ENCODE assay signal across 39 cellular contexts in genomic region chr5:150015415-150015814, GRCh38.
"Had no signal": no experiment of that assay in that cellular context is flagged by ENCODE, and none has a peak within 500 bp of the region (broad histone marks: within the 10 kb centered on the region; RNA-seq: fewer than 3 reads in every experiment).

No MANE protein-coding gene starts in this region.

- H3K27ac ChIP-seq: adrenal gland, ascending aorta, body of pancreas, brain microvascular endothelial cell, breast epithelium, cardiac muscle cell had no signal

- FAIRE-seq: astrocyte had no signal

- H3K9me3 Mint-ChIP-seq: activated naive CD4-positive, alpha-beta T cell treated with anti-CD3 and anti-CD28 coated beads for 36 hours; activated naive CD4-positive, alpha-beta T cell treated with anti-CD3 and anti-CD28 coated beads, Interleukin-2, amount 50 U/mL, for 24 hours; activated T-cell treated with anti-CD3 and anti-CD28 coated beads, Interleukin-2, amount 50 U/mL, for 4 hours; activated T-cell treated with anti-CD3 and anti-CD28 coated beads, Interleukin-2, amount 50 U/mL, for 72 hours; activated T-helper 17 cell treated with anti-CD3 and anti-CD28 coated beads, Interleukin-2, amount 50 U/mL, for 72 hours; central memory CD8-positive, alpha-beta T cell had no signal

- H3K27ac Mint-ChIP-seq: activated naive CD4-positive, alpha-beta T cell treated with anti-CD3 and anti-CD28 coated beads for 36 hours; activated naive CD4-positive, alpha-beta T cell treated with anti-CD3 and anti-CD28 coated beads, Interleukin-2, amount 10 ng/mL, durations not matched to agents 7 days and 5 days; activated naive CD4-positive, alpha-beta T cell treated with anti-CD3 and anti-CD28 coated beads, Interleukin-2, amount 50 U/mL, for 24 hours; activated naive CD8-positive, alpha-beta T cell; activated naive CD8-positive, alpha-beta T cell treated with anti-CD3 and anti-CD28 coated beads for 36 hours; activated naive CD8-positive, alpha-beta T cell treated with anti-CD3 and anti-CD28 coated beads, Interleukin-2, amount 10 ng/mL, durations not matched to agents 7 days and 5 days; activated naive CD8-positive, alpha-beta T cell treated with anti-CD3 and anti-CD28 coated beads, Interleukin-2, amount 50 U/mL, for 24 hours; activated T-cell treated with anti-CD3 and anti-CD28 coated beads, Interleukin-2, amount 50 U/mL, for 24 hours; activated T-cell treated with anti-CD3 and anti-CD28 coated beads, Interleukin-2, amount 50 U/mL, for 72 hours; activated T-helper 1 cell treated with anti-CD3 and anti-CD28 coated beads, Interleukin-12 subunit alpha, Interleukin-12 subunit beta, Interleukin-2, Interleukin-4 antibody, amounts not matched to agents 30 ng/mL and 10 ng/mL and 1 ng/mL, durations not matched to agents 14 hours and 24 hours and 36 hours; activated T-helper 17 cell treated with anti-CD3 and anti-CD28 coated beads, Interleukin-2, amount 50 U/mL, for 72 hours; activated T-helper 2 cell treated with anti-CD3 and anti-CD28 coated beads, Interferon-gamma antibody, Interleukin-2, Interleukin-4, amounts not matched to agents 10 μg/mL and 5 μg/mL and 100 μg/mL, durations not matched to agents 14 hours and 24 hours and 36 hours; brain had no signal

- ATAC-seq: activated naive CD4-positive, alpha-beta T cell treated with anti-CD3 and anti-CD28 coated beads, Interleukin-2, amount 50 U/mL, for 72 hours; activated naive CD8-positive, alpha-beta T cell treated with anti-CD3 and anti-CD28 coated beads, Interleukin-2, amount 50 U/mL, for 24 hours; activated T-cell treated with anti-CD3 and anti-CD28 coated beads, Interleukin-2, amount 50 U/mL, for 4 hours; activated T-cell treated with anti-CD3 and anti-CD28 coated beads, Interleukin-2, amount 50 U/mL, for 72 hours; activated T-helper 17 cell treated with anti-CD3 and anti-CD28 coated beads, Interleukin-2, amount 50 U/mL, for 72 hours; body of pancreas had no signal

- H3K9me3 ChIP-seq: adrenal gland, body of pancreas, breast epithelium had no signal

- DNase-seq: activated effector memory CD4-positive, alpha-beta T cell treated with anti-CD3 and anti-CD28 coated beads, Interleukin-2, amount 50 U/mL, for 16 hours; activated effector memory CD4-positive, alpha-beta T cell treated with Interleukin-2 at 50 U/mL for 16 hours; activated gamma-delta T cell; activated gamma-delta T cell treated with Interleukin-2 at 50 U/mL for 16 hours; activated naive CD4-positive, alpha-beta T cell; activated naive CD4-positive, alpha-beta T cell treated with anti-CD3 and anti-CD28 coated beads for 36 hours; activated naive CD4-positive, alpha-beta T cell treated with anti-CD3 and anti-CD28 coated beads, Interleukin-2, amount 10 ng/mL, durations not matched to agents 7 days and 5 days; activated naive CD4-positive, alpha-beta T cell treated with anti-CD3 and anti-CD28 coated beads, Interleukin-2, amount 50 U/mL, for 16 hours; activated naive CD4-positive, alpha-beta T cell treated with Interleukin-2 at 50 U/mL for 16 hours; activated naive CD8-positive, alpha-beta T cell treated with anti-CD3 and anti-CD28 coated beads for 36 hours; activated naive CD8-positive, alpha-beta T cell treated with anti-CD3 and anti-CD28 coated beads, Interleukin-2, amount 10 ng/mL, durations not matched to agents 7 days and 5 days; activated naive CD8-positive, alpha-beta T cell treated with anti-CD3 and anti-CD28 coated beads, Interleukin-2, amount 50 U/mL, for 24 hours; activated T-cell treated with anti-CD3 and anti-CD28 coated beads, Interleukin-2, amount 50 U/mL, for 1 hour; activated T-cell treated with anti-CD3 and anti-CD28 coated beads, Interleukin-2, amount 50 U/mL, for 24 hours; activated T-cell treated with anti-CD3 and anti-CD28 coated beads, Interleukin-2, amount 50 U/mL, for 4 hours; activated T-cell treated with anti-CD3 and anti-CD28 coated beads, Interleukin-2, amount 50 U/mL, for 48 hours; activated T-cell treated with anti-CD3 and anti-CD28 coated beads, Interleukin-2, amount 50 U/mL, for 72 hours; adrenal gland; amniotic stem cell; amygdala; anterior cingulate cortex; aorta; body of pancreas; brain microvascular endothelial cell; caudate nucleus; central memory CD4-positive, alpha-beta T cell; cerebellar nuclear complex had no signal

- H3K27me3 Mint-ChIP-seq: activated naive CD4-positive, alpha-beta T cell treated with anti-CD3 and anti-CD28 coated beads, Interleukin-2, amount 10 ng/mL, durations not matched to agents 7 days and 5 days; activated naive CD4-positive, alpha-beta T cell treated with anti-CD3 and anti-CD28 coated beads, Interleukin-2, amount 50 U/mL, for 24 hours; activated naive CD8-positive, alpha-beta T cell; activated naive CD8-positive, alpha-beta T cell treated with anti-CD3 and anti-CD28 coated beads for 36 hours; activated naive CD8-positive, alpha-beta T cell treated with anti-CD3 and anti-CD28 coated beads, Interleukin-2, amount 10 ng/mL, durations not matched to agents 7 days and 5 days; activated naive CD8-positive, alpha-beta T cell treated with anti-CD3 and anti-CD28 coated beads, Interleukin-2, amount 50 U/mL, for 24 hours; activated T-cell treated with anti-CD3 and anti-CD28 coated beads, Interleukin-2, amount 50 U/mL, for 24 hours; activated T-helper 17 cell treated with anti-CD3 and anti-CD28 coated beads, Interleukin-2, amount 50 U/mL, for 72 hours; brain; central memory CD8-positive, alpha-beta T cell had no signal

- H3K4me3 ChIP-seq: adrenal gland, ascending aorta, body of pancreas, breast epithelium, cardiac muscle cell had no signal

- H3K4me1 Mint-ChIP-seq: activated T-helper 17 cell treated with anti-CD3 and anti-CD28 coated beads, Interleukin-2, amount 50 U/mL, for 72 hours; brain; central memory CD8-positive, alpha-beta T cell had no signal

- H3K27me3 ChIP-seq: adrenal gland, ascending aorta, body of pancreas, brain microvascular endothelial cell, breast epithelium, cardiac muscle cell had no signal

- H3K4me1 ChIP-seq: ascending aorta, body of pancreas, breast epithelium had no signal

- H3K4me3 Mint-ChIP-seq: activated naive CD4-positive, alpha-beta T cell treated with anti-CD3 and anti-CD28 coated beads for 36 hours; activated naive CD4-positive, alpha-beta T cell treated with anti-CD3 and anti-CD28 coated beads, Interleukin-2, amount 10 ng/mL, durations not matched to agents 7 days and 5 days; activated naive CD4-positive, alpha-beta T cell treated with anti-CD3 and anti-CD28 coated beads, Interleukin-2, amount 50 U/mL, for 24 hours; activated naive CD8-positive, alpha-beta T cell; activated naive CD8-positive, alpha-beta T cell treated with anti-CD3 and anti-CD28 coated beads for 36 hours; activated naive CD8-positive, alpha-beta T cell treated with anti-CD3 and anti-CD28 coated beads, Interleukin-2, amount 10 ng/mL, durations not matched to agents 7 days and 5 days; activated naive CD8-positive, alpha-beta T cell treated with anti-CD3 and anti-CD28 coated beads, Interleukin-2, amount 50 U/mL, for 24 hours; activated T-cell treated with anti-CD3 and anti-CD28 coated beads, Interleukin-2, amount 50 U/mL, for 24 hours; activated T-cell treated with anti-CD3 and anti-CD28 coated beads, Interleukin-2, amount 50 U/mL, for 4 hours; activated T-cell treated with anti-CD3 and anti-CD28 coated beads, Interleukin-2, amount 50 U/mL, for 72 hours; activated T-helper 1 cell treated with anti-CD3 and anti-CD28 coated beads, Interleukin-12 subunit alpha, Interleukin-12 subunit beta, Interleukin-2, Interleukin-4 antibody, amounts not matched to agents 30 ng/mL and 10 ng/mL and 1 ng/mL, durations not matched to agents 14 hours and 24 hours and 36 hours; activated T-helper 17 cell treated with anti-CD3 and anti-CD28 coated beads, Interleukin-2, amount 50 U/mL, for 72 hours; brain; central memory CD8-positive, alpha-beta T cell had no signal
